In the genomic region with DNA sequence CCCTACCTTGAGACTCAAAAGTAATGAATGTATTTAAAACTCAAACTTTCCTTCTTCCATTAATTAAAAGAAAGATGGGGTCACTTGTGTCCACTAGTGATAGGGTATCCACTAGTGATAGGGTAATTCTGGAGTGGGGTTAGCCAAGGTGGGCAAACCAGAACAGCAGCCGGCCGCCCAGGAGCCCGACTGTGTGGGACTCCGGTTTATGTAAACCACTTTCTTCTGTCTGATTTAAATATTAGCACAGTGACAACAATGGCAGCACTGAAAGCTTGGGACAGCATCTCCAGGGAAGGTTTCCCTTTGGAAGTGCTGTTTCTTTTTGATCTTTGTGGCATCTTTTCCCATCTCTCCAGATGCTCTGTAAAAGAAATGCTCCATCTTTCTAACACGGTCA, we compare ENCODE assay signal across 10 cellular contexts. TPM values are rescaled to one million over a fixed set of nuclear protein-coding genes. Genes with fewer than 3 reads are reported as not detected.
A peak's percentile ranks its signal among the peaks of the same experiment; 100 is the strongest.
DNase-seq lines count a peak whose midpoint lies in the region; ATAC-seq, FAIRE-seq and TF ChIP-seq lines count a peak whose summit lies in the region.
"Had no signal": no experiment of that assay in that cellular context is flagged by ENCODE, and none has a peak within 500 bp of the region (broad histone marks: within the 10 kb centered on the region; RNA-seq: fewer than 3 reads in every experiment).

No MANE protein-coding gene starts in this region.

- H3K4me1 Mint-ChIP-seq in activated naive CD4-positive, alpha-beta T cell treated with anti-CD3 and anti-CD28 coated beads for 36 hours (ENCODE audit: low read depth): peaks cover 33% of the 10 kb centered on the region
- peaks cover 9% of the 10 kb centered on the region for H3K4me1 Mint-ChIP-seq in astrocyte (ENCODE audit: low read depth, unreplicated experiment)
- H3K4me1 Mint-ChIP-seq in mesothelial cell of epicardium: peaks cover 17% of the 10 kb centered on the region

- ATAC-seq in GM18517 (IDR thresholded peaks at IDR 0.05; ENCODE audit: unreplicated experiment): no peak

- CTCF ChIA-PET in activated naive CD4-positive, alpha-beta T cell treated with anti-CD3 and anti-CD28 coated beads for 36 hours (lab: Charles Lee): no interaction called here

- H3K36me3 Mint-ChIP-seq in activated naive CD4-positive, alpha-beta T cell treated with anti-CD3 and anti-CD28 coated beads for 36 hours (ENCODE audit: low read depth): no peaks in the 10 kb centered on the region
- H3K36me3 Mint-ChIP-seq in astrocyte (ENCODE audit: low read depth, unreplicated experiment) (no peaks in the 10 kb centered on the region), mesothelial cell of epicardium (no peaks in the 10 kb centered on the region)

- FAIRE-seq in astrocyte (lab: Jason Lieb, UNC): no peak

- H3K9me3 ChIP-seq in astrocyte (ENCODE audit: insufficient read depth, low read depth, low read length) (no peaks in the 10 kb centered on the region), tibial nerve (no peaks in the 10 kb centered on the region)

- H3K9me3 Mint-ChIP-seq in activated naive CD4-positive, alpha-beta T cell treated with anti-CD3 and anti-CD28 coated beads for 36 hours: no peaks in the 10 kb centered on the region
- H3K9me3 Mint-ChIP-seq in astrocyte (ENCODE audit: unreplicated experiment): peaks cover under 1% of the 10 kb centered on the region
- no peaks in the 10 kb centered on the region for H3K9me3 Mint-ChIP-seq in mesothelial cell of epicardium

- WGBS in tibial nerve, 2 donors: 66 to 69% methylated on average over 5 of the region's 5 CpGs

- H3K79me2 ChIP-seq in astrocyte (ENCODE audit: insufficient read depth, low read length): no peaks in the 10 kb centered on the region

- H2AFZ ChIP-seq in astrocyte (ENCODE audit: low read depth, low read length): no peak overlapping the region

- no peaks in the 10 kb centered on the region for H4K20me1 ChIP-seq in astrocyte (ENCODE audit: insufficient read depth, low read length)
- H4K20me1 ChIP-seq: BLaER1 had no signal

- intact Hi-C loops in activated naive CD4-positive, alpha-beta T cell treated with anti-CD3 and anti-CD28 coated beads for 36 hours (cut with micrococcal nuclease): no loop called here

- peak overlapping the region; percentile 92 for H3K4me2 ChIP-seq in astrocyte (ENCODE audit: low read length)
- H3K4me2 ChIP-seq: BLaER1, KMS-11 had no signal

- no peak overlapping the region for H3K27ac Mint-ChIP-seq in activated naive CD4-positive, alpha-beta T cell treated with anti-CD3 and anti-CD28 coated beads for 36 hours
- H3K27ac Mint-ChIP-seq in astrocyte (ENCODE audit: unreplicated experiment) (no peak overlapping the region), mesothelial cell of epicardium (no peak overlapping the region)

- H3K4me3 Mint-ChIP-seq in activated naive CD4-positive, alpha-beta T cell treated with anti-CD3 and anti-CD28 coated beads for 36 hours: peak overlapping the region; percentile 53
- H3K4me3 Mint-ChIP-seq in astrocyte (ENCODE audit: unreplicated experiment) (peak overlapping the region; percentile 66), mesothelial cell of epicardium (peak overlapping the region; percentile 62)

- no peak overlapping the region for H3K4me3 ChIP-seq in astrocyte (ENCODE audit: insufficient read depth, low read depth, low read length)
- H3K4me3 ChIP-seq in tibial nerve: peak overlapping the region in 3 of 4 donors; percentile 53 to 59 (median 57)
- H3K4me3 ChIP-seq: BLaER1 had no signal

- no peak for TF ChIP-seq EP300 in tibial nerve (IDR thresholded peaks at IDR 0.05)

- peaks cover 6% of the 10 kb centered on the region for H3K27me3 Mint-ChIP-seq in activated naive CD4-positive, alpha-beta T cell treated with anti-CD3 and anti-CD28 coated beads for 36 hours (ENCODE audit: low read depth)
- H3K27me3 Mint-ChIP-seq in astrocyte (ENCODE audit: low read depth, unreplicated experiment) (peaks cover 30% of the 10 kb centered on the region), mesothelial cell of epicardium (ENCODE audit: low read depth) (no peaks in the 10 kb centered on the region)

- no peak for TF ChIP-seq POLR2A in tibial nerve (IDR thresholded peaks at IDR 0.05)

- peaks cover 17% of the 10 kb centered on the region for H3K27me3 ChIP-seq in astrocyte (ENCODE audit: insufficient read depth, low read length)
- peaks cover 0 to 6% of the 10 kb centered on the region in 2 donors for H3K27me3 ChIP-seq in tibial nerve

- H3K4me1 ChIP-seq in astrocyte (ENCODE audit: insufficient read depth, low read length): no peaks in the 10 kb centered on the region
- H3K4me1 ChIP-seq in tibial nerve: peaks cover 0 to 41% (median under 1%) of the 10 kb centered on the region in 4 donors

- H3K36me3 ChIP-seq in astrocyte (ENCODE audit: insufficient read depth, low read length) (no peaks in the 10 kb centered on the region), tibial nerve (no peaks in the 10 kb centered on the region)
- H3K36me3 ChIP-seq: BLaER1 had no signal

- DNase-seq in activated naive CD4-positive, alpha-beta T cell treated with anti-CD3 and anti-CD28 coated beads for 36 hours: no peak
- DNase-seq in activated naive CD4-positive, alpha-beta T cell treated with anti-CD3 and anti-CD28 coated beads, Interleukin-2, amount 50 U/mL, for 16 hours: no peak
- DNase-seq in astrocyte (ENCODE audit: low read depth): no peak
- no peak for DNase-seq in mesothelial cell of epicardium (ENCODE audit: low spot score in 2 of 2, unreplicated experiment in 2 of 2)
- DNase-seq in tibial nerve (ENCODE audit: low spot score in 2 of 2): no peak
- DNase-seq in middle frontal gyrus (ENCODE audit: extremely low spot score, low spot score): no peak
- DNase-seq in GM19240 (ENCODE audit: insufficient read length, low spot score): no peak

- TF ChIP-seq CTCF in astrocyte (IDR thresholded peaks at IDR 0.05; ENCODE audit: insufficient read depth, low read depth, low read length) (no peak), mesothelial cell of epicardium (IDR thresholded peaks at IDR 0.05; ENCODE audit: unreplicated experiment) (no peak), tibial nerve (IDR thresholded peaks at IDR 0.05) (no peak)

- no peak overlapping the region for H3K9ac ChIP-seq in astrocyte (ENCODE audit: low read length)
- H3K9ac ChIP-seq: BLaER1, KMS-11 had no signal

- H3K27ac ChIP-seq in astrocyte (ENCODE audit: low read depth, low read length) (no peak overlapping the region), tibial nerve (peak overlapping the region in 1 of 4 donors; percentile 74)
- H3K27ac ChIP-seq: BLaER1, KMS-11 had no signal

RNA-seq across cellular contexts. Expression of a gene that starts 0.7 kb away (rescaled TPM):
- total RNA-seq in activated naive CD4-positive, alpha-beta T cell treated with anti-CD3 and anti-CD28 coated beads for 36 hours: under 1 TPM; 0.38 to 0.40 TPM
- total RNA-seq in astrocyte (0.41 TPM in 1 of 2 replicates, not detected in the other), mesothelial cell of epicardium (3.3 to 3.9 TPM (median 3.8 TPM) in 3 replicates), tibial nerve (1 to 10 TPM in 3 of 4 donors, under 1 TPM in 1; 0.98 to 9.3 (median 2.7) TPM)
